1 cellular context compared by ENCODE assay signal in the genomic region with DNA sequence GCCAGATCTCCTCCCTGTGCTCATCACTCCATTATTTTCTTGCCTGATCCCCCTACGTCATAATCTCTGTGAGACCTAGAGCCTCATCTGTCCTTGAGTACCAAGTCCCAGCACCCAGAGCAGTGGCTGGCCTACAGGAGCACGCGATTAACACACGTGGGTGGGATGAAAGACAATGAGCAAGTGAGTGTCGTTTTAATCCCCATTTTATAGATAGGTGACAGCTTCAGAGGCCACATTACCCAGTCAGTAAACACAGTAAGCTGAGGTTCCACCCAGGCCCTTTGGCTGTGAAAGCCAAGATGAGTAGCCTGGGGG.
TF ChIP-seq lines count a peak whose summit lies in the region.

No MANE protein-coding gene starts in this region.

TF ChIP-seq in WTC11, 78 proteins besides CTCF, POLR2A, EP300 and RAD21:
- TF ChIP-seq FOXK1 (CRISPR knock-in tag; IDR thresholded peaks at IDR 0.05) (no peak), MYBL2 (CRISPR knock-in tag; IDR thresholded peaks at IDR 0.05) (no peak), ZNF396 (CRISPR knock-in tag; IDR thresholded peaks at IDR 0.05; ENCODE audit: borderline replicate concordance) (no peak), ZNF121 (CRISPR knock-in tag; IDR thresholded peaks at IDR 0.05) (no peak), TCF7 (CRISPR knock-in tag; IDR thresholded peaks at IDR 0.05; ENCODE audit: low read depth) (no peak), TEAD1 (CRISPR knock-in tag; IDR thresholded peaks at IDR 0.05) (no peak), ZNF317 (CRISPR knock-in tag; IDR thresholded peaks at IDR 0.05; ENCODE audit: borderline replicate concordance, low read depth) (no peak), NFE2L1 (CRISPR knock-in tag; IDR thresholded peaks at IDR 0.05) (no peak), FOXP1 (CRISPR knock-in tag; IDR thresholded peaks at IDR 0.05; ENCODE audit: borderline replicate concordance) (no peak)
- TF ChIP-seq, protein P1, sequence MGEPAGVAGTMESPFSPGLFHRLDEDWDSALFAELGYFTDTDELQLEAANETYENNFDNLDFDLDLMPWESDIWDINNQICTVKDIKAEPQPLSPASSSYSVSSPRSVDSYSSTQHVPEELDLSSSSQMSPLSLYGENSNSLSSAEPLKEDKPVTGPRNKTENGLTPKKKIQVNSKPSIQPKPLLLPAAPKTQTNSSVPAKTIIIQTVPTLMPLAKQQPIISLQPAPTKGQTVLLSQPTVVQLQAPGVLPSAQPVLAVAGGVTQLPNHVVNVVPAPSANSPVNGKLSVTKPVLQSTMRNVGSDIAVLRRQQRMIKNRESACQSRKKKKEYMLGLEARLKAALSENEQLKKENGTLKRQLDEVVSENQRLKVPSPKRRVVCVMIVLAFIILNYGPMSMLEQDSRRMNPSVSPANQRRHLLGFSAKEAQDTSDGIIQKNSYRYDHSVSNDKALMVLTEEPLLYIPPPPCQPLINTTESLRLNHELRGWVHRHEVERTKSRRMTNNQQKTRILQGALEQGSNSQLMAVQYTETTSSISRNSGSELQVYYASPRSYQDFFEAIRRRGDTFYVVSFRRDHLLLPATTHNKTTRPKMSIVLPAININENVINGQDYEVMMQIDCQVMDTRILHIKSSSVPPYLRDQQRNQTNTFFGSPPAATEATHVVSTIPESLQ (CRISPR knock-in tag; IDR thresholded peaks at IDR 0.05), result no peak
- TF ChIP-seq, protein P2, sequence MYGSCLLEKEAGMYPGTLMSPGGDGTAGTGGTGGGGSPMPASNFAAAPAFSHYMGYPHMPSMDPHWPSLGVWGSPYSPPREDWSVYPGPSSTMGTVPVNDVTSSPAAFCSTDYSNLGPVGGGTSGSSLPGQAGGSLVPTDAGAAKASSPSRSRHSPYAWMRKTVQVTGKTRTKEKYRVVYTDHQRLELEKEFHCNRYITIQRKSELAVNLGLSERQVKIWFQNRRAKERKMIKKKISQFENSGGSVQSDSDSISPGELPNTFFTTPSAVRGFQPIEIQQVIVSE (CRISPR knock-in tag; IDR thresholded peaks at IDR 0.05; ENCODE audit: borderline replicate concordance), result no peak
- TF ChIP-seq, protein P3, sequence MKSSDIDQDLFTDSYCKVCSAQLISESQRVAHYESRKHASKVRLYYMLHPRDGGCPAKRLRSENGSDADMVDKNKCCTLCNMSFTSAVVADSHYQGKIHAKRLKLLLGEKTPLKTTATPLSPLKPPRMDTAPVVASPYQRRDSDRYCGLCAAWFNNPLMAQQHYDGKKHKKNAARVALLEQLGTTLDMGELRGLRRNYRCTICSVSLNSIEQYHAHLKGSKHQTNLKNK (CRISPR knock-in tag; IDR thresholded peaks at IDR 0.05), result no peak
- TF ChIP-seq, protein P4, sequence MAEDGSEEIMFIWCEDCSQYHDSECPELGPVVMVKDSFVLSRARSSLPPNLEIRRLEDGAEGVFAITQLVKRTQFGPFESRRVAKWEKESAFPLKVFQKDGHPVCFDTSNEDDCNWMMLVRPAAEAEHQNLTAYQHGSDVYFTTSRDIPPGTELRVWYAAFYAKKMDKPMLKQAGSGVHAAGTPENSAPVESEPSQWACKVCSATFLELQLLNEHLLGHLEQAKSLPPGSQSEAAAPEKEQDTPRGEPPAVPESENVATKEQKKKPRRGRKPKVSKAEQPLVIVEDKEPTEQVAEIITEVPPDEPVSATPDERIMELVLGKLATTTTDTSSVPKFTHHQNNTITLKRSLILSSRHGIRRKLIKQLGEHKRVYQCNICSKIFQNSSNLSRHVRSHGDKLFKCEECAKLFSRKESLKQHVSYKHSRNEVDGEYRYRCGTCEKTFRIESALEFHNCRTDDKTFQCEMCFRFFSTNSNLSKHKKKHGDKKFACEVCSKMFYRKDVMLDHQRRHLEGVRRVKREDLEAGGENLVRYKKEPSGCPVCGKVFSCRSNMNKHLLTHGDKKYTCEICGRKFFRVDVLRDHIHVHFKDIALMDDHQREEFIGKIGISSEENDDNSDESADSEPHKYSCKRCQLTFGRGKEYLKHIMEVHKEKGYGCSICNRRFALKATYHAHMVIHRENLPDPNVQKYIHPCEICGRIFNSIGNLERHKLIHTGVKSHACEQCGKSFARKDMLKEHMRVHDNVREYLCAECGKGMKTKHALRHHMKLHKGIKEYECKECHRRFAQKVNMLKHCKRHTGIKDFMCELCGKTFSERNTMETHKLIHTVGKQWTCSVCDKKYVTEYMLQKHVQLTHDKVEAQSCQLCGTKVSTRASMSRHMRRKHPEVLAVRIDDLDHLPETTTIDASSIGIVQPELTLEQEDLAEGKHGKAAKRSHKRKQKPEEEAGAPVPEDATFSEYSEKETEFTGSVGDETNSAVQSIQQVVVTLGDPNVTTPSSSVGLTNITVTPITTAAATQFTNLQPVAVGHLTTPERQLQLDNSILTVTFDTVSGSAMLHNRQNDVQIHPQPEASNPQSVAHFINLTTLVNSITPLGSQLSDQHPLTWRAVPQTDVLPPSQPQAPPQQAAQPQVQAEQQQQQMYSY (CRISPR knock-in tag; IDR thresholded peaks at IDR 0.05), result no peak
- TF ChIP-seq, protein P5, sequence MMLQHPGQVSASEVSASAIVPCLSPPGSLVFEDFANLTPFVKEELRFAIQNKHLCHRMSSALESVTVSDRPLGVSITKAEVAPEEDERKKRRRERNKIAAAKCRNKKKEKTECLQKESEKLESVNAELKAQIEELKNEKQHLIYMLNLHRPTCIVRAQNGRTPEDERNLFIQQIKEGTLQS (CRISPR knock-in tag; conservative IDR thresholded peaks at IDR 0.05), result no peak
- TF ChIP-seq, protein P6, sequence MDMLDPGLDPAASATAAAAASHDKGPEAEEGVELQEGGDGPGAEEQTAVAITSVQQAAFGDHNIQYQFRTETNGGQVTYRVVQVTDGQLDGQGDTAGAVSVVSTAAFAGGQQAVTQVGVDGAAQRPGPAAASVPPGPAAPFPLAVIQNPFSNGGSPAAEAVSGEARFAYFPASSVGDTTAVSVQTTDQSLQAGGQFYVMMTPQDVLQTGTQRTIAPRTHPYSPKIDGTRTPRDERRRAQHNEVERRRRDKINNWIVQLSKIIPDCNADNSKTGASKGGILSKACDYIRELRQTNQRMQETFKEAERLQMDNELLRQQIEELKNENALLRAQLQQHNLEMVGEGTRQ (CRISPR knock-in tag; IDR thresholded peaks at IDR 0.05), result no peak
- TF ChIP-seq, protein P7, sequence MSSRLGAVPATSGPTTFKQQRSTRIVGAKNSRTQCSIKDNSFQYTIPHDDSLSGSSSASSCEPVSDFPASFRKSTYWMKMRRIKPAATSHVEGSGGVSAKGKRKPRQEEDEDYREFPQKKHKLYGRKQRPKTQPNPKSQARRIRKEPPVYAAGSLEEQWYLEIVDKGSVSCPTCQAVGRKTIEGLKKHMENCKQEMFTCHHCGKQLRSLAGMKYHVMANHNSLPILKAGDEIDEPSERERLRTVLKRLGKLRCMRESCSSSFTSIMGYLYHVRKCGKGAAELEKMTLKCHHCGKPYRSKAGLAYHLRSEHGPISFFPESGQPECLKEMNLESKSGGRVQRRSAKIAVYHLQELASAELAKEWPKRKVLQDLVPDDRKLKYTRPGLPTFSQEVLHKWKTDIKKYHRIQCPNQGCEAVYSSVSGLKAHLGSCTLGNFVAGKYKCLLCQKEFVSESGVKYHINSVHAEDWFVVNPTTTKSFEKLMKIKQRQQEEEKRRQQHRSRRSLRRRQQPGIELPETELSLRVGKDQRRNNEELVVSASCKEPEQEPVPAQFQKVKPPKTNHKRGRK (CRISPR knock-in tag; IDR thresholded peaks at IDR 0.05; ENCODE audit: borderline replicate concordance), result no peak
TF ChIP-seq in WTC11: peak in this region for 0.
